Comparison of ENCODE assay signal across 24 cellular contexts in the genomic region with DNA sequence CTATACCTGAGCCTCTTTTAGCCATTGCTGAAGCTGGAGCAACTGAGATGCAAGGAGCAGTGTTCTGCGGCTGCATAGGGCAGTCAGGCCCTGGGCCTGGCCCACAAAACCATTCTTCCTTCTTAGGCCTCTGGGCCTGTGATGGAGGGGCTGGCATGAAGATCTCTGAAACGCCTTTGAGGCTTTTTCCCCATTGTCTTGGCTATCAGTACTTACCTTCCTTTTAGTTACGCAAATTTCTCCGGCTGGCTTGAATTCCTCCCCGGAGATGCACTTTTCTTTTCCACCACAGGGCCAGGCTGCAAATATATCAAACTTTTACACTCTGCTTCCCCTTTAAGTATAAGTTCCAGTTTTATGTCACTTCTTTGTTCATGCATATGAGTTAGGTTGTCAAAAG.
DNase-seq lines count a peak whose midpoint lies in the region; ATAC-seq, FAIRE-seq and TF ChIP-seq lines count a peak whose summit lies in the region.
"Had no signal": no experiment of that assay in that cellular context is flagged by ENCODE, and none has a peak within 500 bp of the region (broad histone marks: within the 10 kb centered on the region; RNA-seq: fewer than 3 reads in every experiment).

No MANE protein-coding gene starts in this region.

- H2BK120ac ChIP-seq in H9 (ENCODE audit: low read depth, low read length, poor library complexity, severe bottlenecking) (no peak overlapping the region), H1 (replicated peaks; ENCODE audit: low read depth, low read length) (no peak overlapping the region), mesenchymal stem cell (ENCODE audit: low read depth, low read length) (no peak overlapping the region)

- H3K4me3 Mint-ChIP-seq in H9 = no peak overlapping the region
- H3K4me3 Mint-ChIP-seq: B cell; CD4-positive, CD25-positive, alpha-beta regulatory T cell; CD8-positive, alpha-beta memory T cell had no signal

- H2BK15ac ChIP-seq in H9 (ENCODE audit: low read depth, low read length) (no peak overlapping the region), H1 (ENCODE audit: low read length) (no peak overlapping the region), mesenchymal stem cell (ENCODE audit: low read depth, poor library complexity, severe bottlenecking) (peak overlapping the region; percentile 48)

- no peak overlapping the region for H3K27ac Mint-ChIP-seq in H9
- H3K27ac Mint-ChIP-seq: B cell; CD4-positive, CD25-positive, alpha-beta regulatory T cell had no signal

- no CpG with 5 or more reads among the region's 5 CpGs for WGBS in H9 (ENCODE audit: extremely low coverage, insufficient read length, low lambda C conversion rate)
- 88% methylated on average over 5 of the region's 5 CpGs; no CpG with 5 or more reads in 1 of the 2 experiments for WGBS in H1 (ENCODE audit: extremely low coverage in 1 of 2, insufficient coverage in 1 of 2, insufficient read length in 1 of 2, insufficient replicate concordance in 2 of 2, low coverage in 1 of 2, low lambda C conversion rate in 2 of 2, missing lambda C conversion rate in 1 of 2), 2 experiments
- WGBS in mesenchymal stem cell = 89% methylated on average over 5 of the region's 5 CpGs

- no peak overlapping the region for H4K91ac ChIP-seq in H9 (ENCODE audit: insufficient read length, low read depth, low read length)
- H4K91ac ChIP-seq in H1 (replicated peaks; ENCODE audit: insufficient read length, low read length) = no peak overlapping the region
- no peak overlapping the region for H4K91ac ChIP-seq in mesenchymal stem cell (ENCODE audit: low read length)

- no peaks in the 10 kb centered on the region for H3K23me2 ChIP-seq in H9 (ENCODE audit: insufficient read length, low read depth, low read length, poor library complexity, severe bottlenecking)
- H3K23me2 ChIP-seq in H1 (ENCODE audit: low read depth, low read length) = no peaks in the 10 kb centered on the region; the same call in 1 of the 2 replicates

- H3K9me3 ChIP-seq in H9 (ENCODE audit: control insufficient read depth, low read depth, low read length) = no peaks in the 10 kb centered on the region
- H3K9me3 ChIP-seq in H1 (ENCODE audit: insufficient read depth in 2 of 2, low read depth in 1 of 2, low read length in 1 of 2) = peaks cover 9 to 11% of the 10 kb centered on the region in 2 experiments; a peak in 3 of 4 replicates
- H3K9me3 ChIP-seq in mesenchymal stem cell (ENCODE audit: control insufficient read depth, low read length) = no peaks in the 10 kb centered on the region
- H3K9me3 ChIP-seq: BLaER1 treated with 17β-estradiol and CSF1 and Interleukin-3, amounts not matched to agents 10 nM and 100 nM; HAP-1 had no signal

- H4K8ac ChIP-seq in H9 (replicated peaks; ENCODE audit: insufficient read length, low read depth, low read length) (no peak overlapping the region), H1 (ENCODE audit: extremely low read depth, insufficient read depth, low read length) (no peak overlapping the region), mesenchymal stem cell (ENCODE audit: low read length) (peak overlapping the region; percentile 37)

- DNase-seq in H9 (peak; percentile 32), H1 (ENCODE audit: low read depth in 1 of 2, low spot score in 2 of 2) (no peak), mesenchymal stem cell (no peak), caudate nucleus (lab: John Stamatoyannopoulos, UW) (no peak), C1 segment of cervical spinal cord (lab: John Stamatoyannopoulos, UW) (no peak)
- DNase-seq: CD4-positive, CD25-positive, alpha-beta regulatory T cell; CD8-positive, alpha-beta memory T cell; COR-L47; DMS 273 treated with DMSO at 0.1 percent for 48 hours; DMS53; DND-41; EL; GOT3; IMR-90 had no signal

- H3K4ac ChIP-seq in H9 (ENCODE audit: low read depth, low read length) (no peak overlapping the region), H1 (replicated peaks; ENCODE audit: insufficient read length, low read depth, low read length) (no peak overlapping the region), mesenchymal stem cell (ENCODE audit: low read depth in 1 of 2, low read length in 2 of 2) (no peak overlapping the region)

- H3K14ac ChIP-seq in H9 (ENCODE audit: insufficient read depth, low read length) (no peak overlapping the region), H1 (ENCODE audit: insufficient read length) (no peak overlapping the region), mesenchymal stem cell (ENCODE audit: low read length in 2 of 2) (no peak overlapping the region)

- H2AK5ac ChIP-seq in H9 (ENCODE audit: insufficient read length, low read length) (no peak overlapping the region), H1 (ENCODE audit: low read depth, low read length) (no peak overlapping the region), mesenchymal stem cell (ENCODE audit: low read length, severe bottlenecking) (no peak overlapping the region)

- H3K79me2 ChIP-seq in H9 (ENCODE audit: insufficient read depth, low read length) (no peaks in the 10 kb centered on the region), H1 (ENCODE audit: control insufficient read depth in 1 of 2, insufficient read depth in 2 of 2, low read length in 2 of 2) (no peaks in the 10 kb centered on the region)

- H4K5ac ChIP-seq in H9 (ENCODE audit: insufficient read length, low read depth, low read length) (no peak overlapping the region), H1 (ENCODE audit: insufficient read length, low read depth, low read length) (no peak overlapping the region)

- H2BK5ac ChIP-seq in H9 (ENCODE audit: insufficient read length, low read length) = no peak overlapping the region
- H2BK5ac ChIP-seq in H1 (ENCODE audit: low read depth, low read length) = no peak overlapping the region
- H2BK5ac ChIP-seq in mesenchymal stem cell (ENCODE audit: low read depth, low read length, poor library complexity, severe bottlenecking) = no peak overlapping the region

- no peak overlapping the region for H3T11ph ChIP-seq in H9 (ENCODE audit: low read length)

- no peaks in the 10 kb centered on the region for H3K79me1 ChIP-seq in H9 (ENCODE audit: insufficient read depth, low read depth, low read length, poor library complexity, severe bottlenecking)
- H3K79me1 ChIP-seq in H1 (ENCODE audit: low read depth, low read length) = no peaks in the 10 kb centered on the region
- no peaks in the 10 kb centered on the region for H3K79me1 ChIP-seq in mesenchymal stem cell (replicated peaks; ENCODE audit: low read length, poor library complexity, severe bottlenecking)

- no peak for TF ChIP-seq POLR2A in H1 (IDR thresholded peaks at IDR 0.05; ENCODE audit: control extremely low read depth in 1 of 2, low read depth in 2 of 2, low read length in 2 of 2)

- no peak for FAIRE-seq in H1 (lab: Jason Lieb, UNC)
- FAIRE-seq: G401.6, GM12891, GM18507, HTR-8/SVneo, K562 had no signal

- H4K20me1 ChIP-seq in H9 (ENCODE audit: control insufficient read depth, insufficient read depth, insufficient read length) = no peaks in the 10 kb centered on the region
- H4K20me1 ChIP-seq in H1 (replicated peaks in 1 of 2; ENCODE audit: control insufficient read depth in 1 of 2, insufficient read depth in 2 of 2, low read length in 2 of 2) = no peaks in the 10 kb centered on the region
- H4K20me1 ChIP-seq: BLaER1 treated with 17β-estradiol and CSF1 and Interleukin-3, amounts not matched to agents 10 nM and 100 nM had no signal

- no peak for TF ChIP-seq RAD21 in H1 (IDR thresholded peaks at IDR 0.05 in 1 of 2, conservative IDR thresholded peaks at IDR 0.05 in 1 of 2; ENCODE audit: low read depth in 2 of 2, low read length in 2 of 2)

- H3K4me3 ChIP-seq in H1 (ENCODE audit: extremely low read depth in 1 of 4, insufficient read depth in 2 of 4, low read depth in 3 of 4, low read length in 4 of 4) (no peak overlapping the region), mesenchymal stem cell (ENCODE audit: insufficient read depth in 1 of 2, low read depth in 1 of 2, low read length in 2 of 2) (no peak overlapping the region)
- H3K4me3 ChIP-seq: BLaER1 treated with 17β-estradiol and CSF1 and Interleukin-3, amounts not matched to agents 10 nM and 100 nM; HAP-1; K562 had no signal

- H2BK12ac ChIP-seq in H9 (ENCODE audit: insufficient read length, low read depth, low read length) (no peak overlapping the region), H1 (ENCODE audit: low read depth, low read length) (no peak overlapping the region), mesenchymal stem cell (ENCODE audit: low read length in 2 of 2) (peak overlapping the region in 1 of 2 experiments; percentile 77)

- CTCF ChIA-PET in H1 (lab: Charles Lee; ENCODE audit: partially characterized antibody) = interaction anchor here (1.4 kb wide), 1 partner anchor 19 kb away, joined by 3 read pairs; no protein-coding TSS in a partner anchor

- POLR2A ChIA-PET in H1 (lab: Charles Lee; ENCODE audit: partially characterized antibody) = no interaction called here

- H3K4me1 ChIP-seq in H9 (ENCODE audit: insufficient read depth, low read length) (no peaks in the 10 kb centered on the region), H1 (replicated peaks in 1 of 4; ENCODE audit: control insufficient read depth in 3 of 4, insufficient read depth in 4 of 4, low read length in 3 of 4) (0 out of 7 replicates have a peak, but pooled peaks cover 0 to 2% (median 0%) of the 10 kb centered on the region in 4 experiments), mesenchymal stem cell (ENCODE audit: control insufficient read depth, insufficient read depth, low read depth, low read length) (no peaks in the 10 kb centered on the region)
- H3K4me1 ChIP-seq: BLaER1 treated with 17β-estradiol and CSF1 and Interleukin-3, amounts not matched to agents 10 nM and 100 nM; HAP-1 had no signal

- no peak overlapping the region for H2BK20ac ChIP-seq in H9 (ENCODE audit: low read depth, low read length, poor library complexity, severe bottlenecking)
- H2BK20ac ChIP-seq in H1 (ENCODE audit: low read length) = no peak overlapping the region

- H3K4me2 ChIP-seq in H9 (ENCODE audit: insufficient read depth, insufficient read length, low read length) (no peak overlapping the region), H1 (ENCODE audit: insufficient read depth in 1 of 2, low read depth in 2 of 2, low read length in 2 of 2) (no peak overlapping the region), mesenchymal stem cell (ENCODE audit: low read length, poor library complexity, severe bottlenecking) (no peak overlapping the region)
- H3K4me2 ChIP-seq: BLaER1 treated with 17β-estradiol and CSF1 and Interleukin-3, amounts not matched to agents 10 nM and 100 nM had no signal

- no peak overlapping the region for H3K56ac ChIP-seq in H9 (ENCODE audit: insufficient read length, low read depth, low read length)
- no peak overlapping the region for H3K56ac ChIP-seq in H1 (replicated peaks; ENCODE audit: insufficient read length, low read depth, low read length)

- H3K36me3 Mint-ChIP-seq in H9 (ENCODE audit: insufficient read depth in 1 of 3, low read depth in 3 of 3) = peaks cover 12 to 23% (median 16%) of the 10 kb centered on the region in 3 experiments
- H3K36me3 Mint-ChIP-seq: CD4-positive, CD25-positive, alpha-beta regulatory T cell; CD8-positive, alpha-beta memory T cell had no signal

- H3K27ac ChIP-seq in H9 (ENCODE audit: insufficient read length, low read depth, low read length) (no peak overlapping the region), H1 (ENCODE audit: low read depth, low read length) (no peak overlapping the region), mesenchymal stem cell (ENCODE audit: low read length, poor library complexity, severe bottlenecking) (no peak overlapping the region), caudate nucleus (ENCODE audit: low read depth, low read length) (no peak overlapping the region)
- H3K27ac ChIP-seq: BLaER1 treated with 17β-estradiol and CSF1 and Interleukin-3, amounts not matched to agents 10 nM and 100 nM had no signal

- TF ChIP-seq CTCF in H9 (conservative IDR thresholded peaks at IDR 0.05) (peak; percentile 27; the same call in 1 of the 3 replicates), H1 (IDR thresholded peaks at IDR 0.05; ENCODE audit: control extremely low read depth in 1 of 3, insufficient read depth in 1 of 3, low read depth in 1 of 3, low read length in 3 of 3) (no peak)

- H3K36me3 ChIP-seq in H1 (ENCODE audit: control insufficient read depth in 2 of 4, insufficient read depth in 4 of 4, low read length in 3 of 4) (peaks cover 0 to 2% (median 0%) of the 10 kb centered on the region in 4 experiments; a peak in 1 of 8 replicates), mesenchymal stem cell (ENCODE audit: control insufficient read depth in 1 of 2, insufficient read depth in 2 of 2, low read depth in 1 of 2, low read length in 2 of 2) (no peaks in the 10 kb centered on the region)
- H3K36me3 ChIP-seq: BLaER1 treated with 17β-estradiol and CSF1 and Interleukin-3, amounts not matched to agents 10 nM and 100 nM; HAP-1 had no signal

- H3K27me3 ChIP-seq in H9 (ENCODE audit: insufficient read depth, low read length) = no peaks in the 10 kb centered on the region
- no peaks in the 10 kb centered on the region for H3K27me3 ChIP-seq in H1 (replicated peaks in 1 of 4; ENCODE audit: control insufficient read depth in 3 of 4, extremely low read depth in 1 of 4, insufficient read depth in 3 of 4, low read length in 3 of 4)
- H3K27me3 ChIP-seq in mesenchymal stem cell (ENCODE audit: control insufficient read depth in 1 of 2, insufficient read depth in 1 of 2, low read length in 2 of 2) = peaks cover 0 to 5% of the 10 kb centered on the region in 2 experiments
- H3K27me3 ChIP-seq: BLaER1 treated with 17β-estradiol and CSF1 and Interleukin-3, amounts not matched to agents 10 nM and 100 nM had no signal

- H2AFZ ChIP-seq in H9 (ENCODE audit: low read length) (no peak overlapping the region), H1 (ENCODE audit: low read length) (no peak overlapping the region), mesenchymal stem cell (ENCODE audit: low read depth, low read length) (no peak overlapping the region)

- no peak overlapping the region for H3K18ac ChIP-seq in H9 (ENCODE audit: insufficient read length, low read depth, low read length)
- no peak overlapping the region for H3K18ac ChIP-seq in H1 (ENCODE audit: extremely low read depth, low read length)
- H3K18ac ChIP-seq in mesenchymal stem cell (ENCODE audit: low read depth in 1 of 2, low read length in 2 of 2) = no peak overlapping the region

- H3K9me3 Mint-ChIP-seq in H9 = peaks cover 21 to 27% of the 10 kb centered on the region in 2 experiments; a peak in 4 of 5 replicates

- H3K23ac ChIP-seq in H9 (ENCODE audit: insufficient read length, low read depth, low read length) (no peak overlapping the region), H1 (ENCODE audit: insufficient read length) (no peak overlapping the region), mesenchymal stem cell (ENCODE audit: low read length in 2 of 2) (no peak overlapping the region)

- no peak for TF ChIP-seq EP300 in H1 (IDR thresholded peaks at IDR 0.05; ENCODE audit: borderline replicate concordance in 1 of 2, low read depth in 2 of 2, low read length in 2 of 2)

- H3K4me1 Mint-ChIP-seq in H9 = peaks cover 10 to 14% of the 10 kb centered on the region in 2 experiments
- H3K4me1 Mint-ChIP-seq: B cell; CD4-positive, CD25-positive, alpha-beta regulatory T cell; CD8-positive, alpha-beta memory T cell had no signal

- no peak for ATAC-seq in HG02938 (IDR thresholded peaks at IDR 0.05; ENCODE audit: unreplicated experiment)
- no peak for ATAC-seq in HG03521 (IDR thresholded peaks at IDR 0.05; ENCODE audit: unreplicated experiment)
- ATAC-seq: K562 had no signal

- no peak overlapping the region for H3K9ac ChIP-seq in H9 (ENCODE audit: extremely low read depth, insufficient read length, low read length)
- H3K9ac ChIP-seq in H1 (replicated peaks in 1 of 4; ENCODE audit: extremely low read depth in 1 of 4, low read depth in 3 of 4, low read length in 3 of 4) = no peak overlapping the region
- no peak overlapping the region for H3K9ac ChIP-seq in mesenchymal stem cell (ENCODE audit: low read length)
- H3K9ac ChIP-seq: BLaER1 treated with 17β-estradiol and CSF1 and Interleukin-3, amounts not matched to agents 10 nM and 100 nM had no signal

- no peaks in the 10 kb centered on the region for H3K27me3 Mint-ChIP-seq in H9 (ENCODE audit: low read depth)
- H3K27me3 Mint-ChIP-seq: B cell; CD4-positive, CD25-positive, alpha-beta regulatory T cell; CD8-positive, alpha-beta memory T cell had no signal
